In genomic region chr2:27707462-27708256, GRCh38 we compare ENCODE assay signal across 19 cellular contexts. TPM values are rescaled to one million over a fixed set of nuclear protein-coding genes. Genes with fewer than 3 reads are reported as not detected.
DNase-seq lines count a peak whose midpoint lies in the region; ATAC-seq and TF ChIP-seq lines count a peak whose summit lies in the region.
"Had no signal": no experiment of that assay in that cellular context is flagged by ENCODE, and none has a peak within 500 bp of the region (broad histone marks: within the 10 kb centered on the region; RNA-seq: fewer than 3 reads in every experiment).

No MANE protein-coding gene starts in this region.

- DNase-seq in RWPE1 (ENCODE audit: low spot score): no peak
- DNase-seq in choroid plexus epithelial cell (ENCODE audit: low read depth): peak; percentile 76
- no peak for DNase-seq in left lung
- DNase-seq in stomach: no peak
- no peak for DNase-seq in type B pancreatic cell (ENCODE audit: extremely low spot score, unreplicated experiment)
- DNase-seq in NOMO-1 treated with dmso at 0.1 percent for 144 hours (lab: John Stamatoyannopoulos, UW; ENCODE audit: unreplicated experiment): no peak
- no peak for DNase-seq in NCI-H2081 treated with DMSO at 0.1 percent for 48 hours (lab: John Stamatoyannopoulos, UW)
- no peak for DNase-seq in superior temporal gyrus (ENCODE audit: extremely low spot score)
- DNase-seq: activated CD4-positive, alpha-beta T cell treated with anti-CD3 and anti-CD28 coated beads for 36 hours; activated T-cell treated with anti-CD3 and anti-CD28 coated beads for 4 hours; C1 segment of cervical spinal cord; DND-41; KG1; kidney glomerular epithelial cell; NK-92 treated with Interleukin-12 subunit alpha and Interleukin-12 subunit beta, amount 100 ng/mL, for 24 hours; T-helper 9 cell had no signal

- H3K27me3 ChIP-seq in left lung (no peaks in the 10 kb centered on the region), stomach (no peaks in the 10 kb centered on the region)

- H3K9me3 ChIP-seq in left lung: no peaks in the 10 kb centered on the region
- no peaks in the 10 kb centered on the region for H3K9me3 ChIP-seq in stomach

- TF ChIP-seq CTCF in RWPE1 (conservative IDR thresholded peaks at IDR 0.05; ENCODE audit: low read depth) (no peak), choroid plexus epithelial cell (conservative IDR thresholded peaks at IDR 0.05; ENCODE audit: low read depth, low read length) (no peak), left lung (IDR thresholded peaks at IDR 0.05) (no peak), stomach (IDR thresholded peaks at IDR 0.05) (no peak), type B pancreatic cell (conservative IDR thresholded peaks at IDR 0.05) (no peak)

- no peaks in the 10 kb centered on the region for H3K36me3 Mint-ChIP-seq in type B pancreatic cell
- H3K36me3 Mint-ChIP-seq: activated naive CD4-positive, alpha-beta T cell treated with anti-CD3 and anti-CD28 coated beads, Interleukin-2, amount 50 U/mL, for 72 hours had no signal

- TF ChIP-seq POLR2A in stomach (IDR thresholded peaks at IDR 0.05): no peak

- WGBS in stomach, 5 donors: 82 to 91% (median 89%) methylated on average over 9 of the region's 9 CpGs

- TF ChIP-seq EP300 in stomach (IDR thresholded peaks at IDR 0.05): no peak

- POLR2A ChIA-PET in RWPE1 (lab: Yijun Ruan, JAX; ENCODE audit: low non-redundant PET): no interaction called here

- no peak overlapping the region for H3K4me3 ChIP-seq in choroid plexus epithelial cell (ENCODE audit: low read depth, low read length)
- H3K4me3 ChIP-seq in left lung: no peak overlapping the region
- no peak overlapping the region for H3K4me3 ChIP-seq in stomach

- H3K4me1 ChIP-seq in left lung: peaks cover 25 to 59% of the 10 kb centered on the region in 2 donors
- H3K4me1 ChIP-seq in stomach: peaks cover 10 to 40% (median 24%) of the 10 kb centered on the region in 4 donors

- intact Hi-C loops in left lung (cut with DNase I) (loop anchor here in 1 of 2 donors (10.0 kb wide), 1 partner anchor 687 kb away; the partner anchor contains the start of gene FOSL2), stomach (cut with DNase I; ENCODE audit: low total_unique reads) (loop anchor here (5.0 kb wide), 1 partner anchor 745 kb away; no protein-coding TSS in a partner anchor)

- CTCF ChIA-PET in RWPE1 (lab: Yijun Ruan, JAX): no interaction called here

- peaks cover 14% of the 10 kb centered on the region for H3K4me1 Mint-ChIP-seq in type B pancreatic cell (ENCODE audit: unreplicated experiment)

- H3K4me3 Mint-ChIP-seq in type B pancreatic cell: no peak overlapping the region
- H3K4me3 Mint-ChIP-seq: activated CD4-positive, alpha-beta T cell treated with anti-CD3 and anti-CD28 coated beads for 36 hours; central memory CD8-positive, alpha-beta T cell had no signal

- no peaks in the 10 kb centered on the region for H3K9me3 Mint-ChIP-seq in type B pancreatic cell
- H3K9me3 Mint-ChIP-seq: activated naive CD4-positive, alpha-beta T cell treated with anti-CD3 and anti-CD28 coated beads, Interleukin-2, amount 50 U/mL, for 72 hours; central memory CD8-positive, alpha-beta T cell had no signal

- no peak for ATAC-seq in left lung
- ATAC-seq: activated CD4-positive, alpha-beta T cell treated with anti-CD3 and anti-CD28 coated beads for 36 hours; activated naive CD4-positive, alpha-beta T cell treated with anti-CD3 and anti-CD28 coated beads, Interleukin-2, amount 50 U/mL, for 72 hours had no signal

- no peak overlapping the region for H3K27ac Mint-ChIP-seq in type B pancreatic cell
- H3K27ac Mint-ChIP-seq: activated CD4-positive, alpha-beta T cell treated with anti-CD3 and anti-CD28 coated beads for 36 hours; activated naive CD4-positive, alpha-beta T cell treated with anti-CD3 and anti-CD28 coated beads, Interleukin-2, amount 50 U/mL, for 72 hours had no signal

- H3K27ac ChIP-seq in RWPE1: peak overlapping the region; percentile 31
- H3K27ac ChIP-seq in left lung: peak overlapping the region; percentile 18 to 87
- H3K27ac ChIP-seq in stomach: peak overlapping the region in 4 of 5 donors; percentile 38 to 90 (median 88)
- H3K27ac ChIP-seq: HL-60 had no signal

- H3K27me3 Mint-ChIP-seq in type B pancreatic cell: peaks cover 5% of the 10 kb centered on the region
- H3K27me3 Mint-ChIP-seq: central memory CD8-positive, alpha-beta T cell had no signal

- H3K36me3 ChIP-seq in left lung: no peaks in the 10 kb centered on the region
- H3K36me3 ChIP-seq in stomach: no peaks in the 10 kb centered on the region

RNA-seq across cellular contexts. Expression of gene SLC4A1AP, which starts 44.0 kb away (rescaled TPM):
- total RNA-seq in left lung (10 to 100 TPM; 18.5 to 20.3 TPM), stomach (10 to 100 TPM; 25.7 to 58.9 (median 30.6) TPM), type B pancreatic cell (ENCODE audit: low replicate concordance) (17.7 and 20.7 TPM in 2 replicates)
- 10 to 100 TPM; 11.2 to 12.2 (median 11.9) TPM for polyA plus RNA-seq in stomach

RNA-seq across cellular contexts. Expression of gene SUPT7L, which starts 44.2 kb away (rescaled TPM):
- 10 to 100 TPM; 30.8 to 32.2 TPM for total RNA-seq in left lung
- 10 to 100 TPM; 18.2 to 50.9 (median 29.6) TPM for total RNA-seq in stomach
- polyA plus RNA-seq in stomach: 10 to 100 TPM; 10.1 to 22.0 (median 13.2) TPM
- 31.4 and 39.8 TPM in 2 replicates for total RNA-seq in type B pancreatic cell (ENCODE audit: low replicate concordance)

Comparison
In these comparisons a context has a peak if more than half of its experiments do, and no peak if none do; other contexts are left out.
1. H3K27ac ChIP-seq: peak in every context shown above with its lines; median percentile 88 in stomach; 52 in left lung; 31 in RWPE1.